ENCODE assay signal across 14 cellular contexts in genomic region chr17:3660311-3660891, GRCh38. TPM values are rescaled to one million over a fixed set of nuclear protein-coding genes. Genes with fewer than 3 reads are reported as not detected.
A peak's percentile ranks its signal among the peaks of the same experiment; 100 is the strongest.
DNase-seq lines count a peak whose midpoint lies in the region; ATAC-seq and TF ChIP-seq lines count a peak whose summit lies in the region.
"Had no signal": no experiment of that assay in that cellular context is flagged by ENCODE, and none has a peak within 500 bp of the region (broad histone marks: within the 10 kb centered on the region; RNA-seq: fewer than 3 reads in every experiment).

No MANE protein-coding gene starts in this region.

- H3K4me1 Mint-ChIP-seq in glutamatergic neuron (ENCODE audit: low read depth, unreplicated experiment), result peaks cover 14% of the 10 kb centered on the region
- H3K4me1 Mint-ChIP-seq in naive thymus-derived CD4-positive, alpha-beta T cell, result peaks cover 0 to 4% (median 2%) of the 10 kb centered on the region in 7 donors
- H3K4me1 Mint-ChIP-seq: CD4-positive, CD25-positive, alpha-beta regulatory T cell had no signal

- WGBS in esophagus squamous epithelium, 2 donors, result 20 to 60% methylated on average over 1 to 6 of the region's 23 CpGs
- WGBS in lung, 2 donors, result 91 to 94% methylated on average over 23 of the region's 23 CpGs

- H3K9me3 ChIP-seq in esophagus squamous epithelium (no peaks in the 10 kb centered on the region), lung (ENCODE audit: control insufficient read depth in 2 of 2, insufficient read depth in 1 of 2, low read length in 1 of 2) (no peaks in the 10 kb centered on the region)
- no peaks in the 10 kb centered on the region for H3K9me3 ChIP-seq in naive thymus-derived CD4-positive, alpha-beta T cell (ENCODE audit: control insufficient read depth in 2 of 3, low read length in 3 of 3)

- ATAC-seq in lung (ENCODE audit: insufficient read depth, low FRiP score), result peak; percentile 9
- no peak for ATAC-seq in stimulated activated naive CD8-positive, alpha-beta T cell treated with anti-CD3 and anti-CD28 coated beads, Interleukin-15, Interleukin-2, amounts not matched to agents 100 U/mL and 50 U/mL, for 24 hours
- ATAC-seq in naive thymus-derived CD4-positive, alpha-beta T cell, result no peak
- ATAC-seq: activated T-helper 17 cell treated with anti-CD3 and anti-CD28 coated beads, Interleukin-2, amount 50 U/mL, for 72 hours had no signal

- H3K4me1 ChIP-seq in esophagus squamous epithelium (peaks cover 23 to 76% (median 30%) of the 10 kb centered on the region in 3 donors), lung (ENCODE audit: control insufficient read depth in 2 of 2, insufficient read depth in 2 of 2, low read length in 2 of 2) (no peaks in the 10 kb centered on the region)
- H3K4me1 ChIP-seq in naive thymus-derived CD4-positive, alpha-beta T cell (ENCODE audit: control insufficient read depth in 2 of 2, insufficient read depth in 2 of 2, low read length in 2 of 2), result no peaks in the 10 kb centered on the region

- TF ChIP-seq POLR2A in esophagus squamous epithelium (IDR thresholded peaks at IDR 0.05), result no peak

- H3K27ac Mint-ChIP-seq in glutamatergic neuron (ENCODE audit: unreplicated experiment), result no peak overlapping the region
- H3K27ac Mint-ChIP-seq in naive thymus-derived CD4-positive, alpha-beta T cell, result no peak overlapping the region

- TF ChIP-seq CTCF in RWPE1 (conservative IDR thresholded peaks at IDR 0.05; ENCODE audit: low read depth), result no peak
- TF ChIP-seq CTCF in esophagus squamous epithelium (IDR thresholded peaks at IDR 0.05), result no peak
- TF ChIP-seq CTCF in lung (IDR thresholded peaks at IDR 0.05; ENCODE audit: control extremely low read depth, extremely low read depth), result no peak
- no peak for TF ChIP-seq CTCF in glutamatergic neuron (IDR thresholded peaks at IDR 0.05; ENCODE audit: partially characterized antibody, unreplicated experiment)

- H3K27me3 Mint-ChIP-seq in glutamatergic neuron (ENCODE audit: unreplicated experiment), result peaks cover 22% of the 10 kb centered on the region
- H3K27me3 Mint-ChIP-seq in naive thymus-derived CD4-positive, alpha-beta T cell, result no peaks in the 10 kb centered on the region
- H3K27me3 Mint-ChIP-seq: activated T-helper 17 cell treated with anti-CD3 and anti-CD28 coated beads, Interleukin-2, amount 50 U/mL, for 72 hours; CD4-positive, CD25-positive, alpha-beta regulatory T cell had no signal

- no peak overlapping the region for H3K4me3 Mint-ChIP-seq in glutamatergic neuron (ENCODE audit: unreplicated experiment)
- H3K4me3 Mint-ChIP-seq in naive thymus-derived CD4-positive, alpha-beta T cell, result no peak overlapping the region
- H3K4me3 Mint-ChIP-seq: activated T-helper 17 cell treated with anti-CD3 and anti-CD28 coated beads, Interleukin-2, amount 50 U/mL, for 72 hours; CD4-positive, CD25-positive, alpha-beta regulatory T cell had no signal

- H3K36me3 ChIP-seq in esophagus squamous epithelium, result peaks cover 18 to 53% (median 26%) of the 10 kb centered on the region in 3 donors
- peaks cover 5 to 46% of the 10 kb centered on the region in 2 donors for H3K36me3 ChIP-seq in lung (ENCODE audit: control insufficient read depth in 2 of 2, insufficient read depth in 2 of 2, low read length in 2 of 2)
- no peaks in the 10 kb centered on the region for H3K36me3 ChIP-seq in naive thymus-derived CD4-positive, alpha-beta T cell (ENCODE audit: control insufficient read depth in 2 of 3, insufficient read depth in 3 of 3, low read length in 3 of 3)

- POLR2A ChIA-PET in RWPE1 (lab: Yijun Ruan, JAX; ENCODE audit: low non-redundant PET), result interaction anchor here (0.6 to 1.0 kb wide), 2 partner anchors 24 to 954 kb away, joined by 3 to 5 read pairs; partner anchors contain the start of genes CTNS and SHPK
- POLR2A ChIA-PET in naive thymus-derived CD4-positive, alpha-beta T cell (lab: Charles Lee), result no interaction called here

- peaks cover 18% of the 10 kb centered on the region for H3K9me3 Mint-ChIP-seq in glutamatergic neuron (ENCODE audit: unreplicated experiment)
- H3K9me3 Mint-ChIP-seq in naive thymus-derived CD4-positive, alpha-beta T cell, result no peaks in the 10 kb centered on the region
- H3K9me3 Mint-ChIP-seq: activated T-helper 17 cell treated with anti-CD3 and anti-CD28 coated beads, Interleukin-2, amount 50 U/mL, for 72 hours had no signal

- intact Hi-C loops in esophagus squamous epithelium (cut with DNase I), result no loop called here
- intact Hi-C loops in naive thymus-derived CD4-positive, alpha-beta T cell (cut with micrococcal nuclease), result no loop called here

- CTCF ChIA-PET in RWPE1 (lab: Yijun Ruan, JAX), result interaction anchor here (0.5 kb wide), 1 partner anchor 832 kb away, joined by 3 read pairs; no protein-coding TSS in a partner anchor
- CTCF ChIA-PET in naive thymus-derived CD4-positive, alpha-beta T cell (lab: Charles Lee), result no interaction called here

- H3K4me3 ChIP-seq in esophagus squamous epithelium (no peak overlapping the region), lung (no peak overlapping the region)
- no peak overlapping the region for H3K4me3 ChIP-seq in naive thymus-derived CD4-positive, alpha-beta T cell (ENCODE audit: low read length)

- H3K36me3 Mint-ChIP-seq in glutamatergic neuron (ENCODE audit: unreplicated experiment), result no peaks in the 10 kb centered on the region
- H3K36me3 Mint-ChIP-seq in naive thymus-derived CD4-positive, alpha-beta T cell, result peaks cover 0 to 3% (median 0%) of the 10 kb centered on the region in 5 donors
- H3K36me3 Mint-ChIP-seq: CD4-positive, CD25-positive, alpha-beta regulatory T cell had no signal

- DNase-seq in RWPE1 (ENCODE audit: low spot score), result no peak
- DNase-seq in esophagus squamous epithelium (lab: John Stamatoyannopoulos, UW), result no peak
- no peak for DNase-seq in lung (ENCODE audit: low spot score)
- no peak for DNase-seq in stimulated activated naive CD8-positive, alpha-beta T cell treated with anti-CD3 and anti-CD28 coated beads, Interleukin-15, Interleukin-2, amounts not matched to agents 100 U/mL and 50 U/mL, for 24 hours
- DNase-seq in glutamatergic neuron, result no peak
- no peak for DNase-seq in naive thymus-derived CD4-positive, alpha-beta T cell
- no peak for DNase-seq in DMS79 (lab: John Stamatoyannopoulos, UW)
- DNase-seq: activated CD4-positive, alpha-beta T cell treated with anti-CD3 and anti-CD28 coated beads for 48 hours; CD4-positive, CD25-positive, alpha-beta regulatory T cell; cerebellar nuclear complex; NCI-H510A treated with DMSO at 0.1 percent for 48 hours had no signal

- peak overlapping the region; percentile 92 for H3K27ac ChIP-seq in RWPE1
- H3K27ac ChIP-seq in esophagus squamous epithelium, result peak overlapping the region; percentile 55 to 85 (median 77)
- peak overlapping the region in 1 of 2 donors; percentile 86 for H3K27ac ChIP-seq in lung (ENCODE audit: low read depth in 1 of 2, low read length in 1 of 2)
- H3K27ac ChIP-seq in temporal lobe (ENCODE audit: low read depth, low read length), result peak overlapping the region; percentile 93
- H3K27ac ChIP-seq in naive thymus-derived CD4-positive, alpha-beta T cell (ENCODE audit: low read depth, low read length), result no peak overlapping the region
- H3K27ac ChIP-seq: HL-60 had no signal

- no peaks in the 10 kb centered on the region for H3K27me3 ChIP-seq in esophagus squamous epithelium
- no peaks in the 10 kb centered on the region for H3K27me3 ChIP-seq in lung (ENCODE audit: control insufficient read depth, insufficient read depth)
- no peaks in the 10 kb centered on the region for H3K27me3 ChIP-seq in naive thymus-derived CD4-positive, alpha-beta T cell (ENCODE audit: control insufficient read depth in 2 of 2, insufficient read depth in 2 of 2, low read length in 2 of 2)

RNA-seq across cellular contexts. Expression of gene TAX1BP3, which starts 8.0 kb away (rescaled TPM):
- total RNA-seq in esophagus squamous epithelium, result 100 to 1,000 TPM; 185 to 371 (median 293) TPM
- total RNA-seq in lung, result 100 to 1,000 TPM in 1 of 2 donors, 10 to 100 TPM in 1; 71.0 to 146 TPM
- polyA plus RNA-seq in lung, result 100 to 1,000 TPM in 1 of 2 donors, 10 to 100 TPM in 1; 69.7 to 123 TPM
- 18.2 TPM for total RNA-seq in temporal lobe
- total RNA-seq in glutamatergic neuron (ENCODE audit: unreplicated experiment), result 91.4 TPM
- 10 to 100 TPM; 10.5 to 28.4 (median 11.7) TPM for total RNA-seq in naive thymus-derived CD4-positive, alpha-beta T cell
- polyA plus RNA-seq in naive thymus-derived CD4-positive, alpha-beta T cell, result 10 to 100 TPM; 25.5 to 34.0 TPM

RNA-seq across cellular contexts. Expression of gene EMC6, which starts 8.2 kb away (rescaled TPM):
- total RNA-seq in esophagus squamous epithelium (10 to 100 TPM; 14.5 to 26.3 (median 19.0) TPM), lung (10 to 100 TPM; 10.9 to 40.0 TPM), temporal lobe (8.4 TPM), glutamatergic neuron (ENCODE audit: unreplicated experiment) (44.4 TPM)
- polyA plus RNA-seq in lung, result 10 to 100 TPM; 85.0 to 93.4 TPM
- 10 to 100 TPM; 23.1 to 39.0 (median 31.2) TPM for total RNA-seq in naive thymus-derived CD4-positive, alpha-beta T cell
- 100 to 1,000 TPM in 1 of 2 donors, 10 to 100 TPM in 1; 76.4 to 133 TPM for polyA plus RNA-seq in naive thymus-derived CD4-positive, alpha-beta T cell

RNA-seq across cellular contexts. Expression of gene CTNS, which starts 23.8 kb away (rescaled TPM):
- 10 to 100 TPM in 2 of 4 donors, 1 to 10 TPM in 2; 5.9 to 14.3 (median 9.8) TPM for total RNA-seq in esophagus squamous epithelium
- total RNA-seq in lung, result 10 to 100 TPM; 14.3 to 24.9 TPM
- 10 to 100 TPM in 1 of 2 donors, 1 to 10 TPM in 1; 7.7 to 24.1 TPM for polyA plus RNA-seq in lung
- 12.8 TPM for total RNA-seq in temporal lobe
- total RNA-seq in glutamatergic neuron (ENCODE audit: unreplicated experiment), result 17.2 TPM
- total RNA-seq in naive thymus-derived CD4-positive, alpha-beta T cell, result 10 to 100 TPM in 2 of 5 experiments, 1 to 10 TPM in 3; 4.7 to 15.2 (median 8.8) TPM
- polyA plus RNA-seq in naive thymus-derived CD4-positive, alpha-beta T cell, result 10 to 100 TPM in 1 of 2 donors, 1 to 10 TPM in 1; 8.1 to 12.9 TPM

RNA-seq across cellular contexts. Expression of gene SHPK, which starts 24.4 kb away (rescaled TPM):
- 10 to 100 TPM; 10.8 to 16.8 (median 14.3) TPM for total RNA-seq in esophagus squamous epithelium
- total RNA-seq in lung, result 10 to 100 TPM; 15.9 to 16.8 TPM
- polyA plus RNA-seq in lung, result 1 to 10 TPM; 4.9 to 6.7 TPM
- 6.6 TPM for total RNA-seq in temporal lobe
- 35.5 TPM for total RNA-seq in glutamatergic neuron (ENCODE audit: unreplicated experiment)
- 10 to 100 TPM in 3 of 5 experiments, 1 to 10 TPM in 2; 6.3 to 11.2 (median 10.8) TPM for total RNA-seq in naive thymus-derived CD4-positive, alpha-beta T cell
- 1 to 10 TPM; 5.5 to 8.5 TPM for polyA plus RNA-seq in naive thymus-derived CD4-positive, alpha-beta T cell

RNA-seq across cellular contexts. Expression of gene P2RX5, which starts 35.6 kb away (rescaled TPM):
- 1 to 10 TPM in 1 of 4 donors, under 1 TPM in 2, not detected in 1; 0.38 to 1.1 (median 0.97) TPM for total RNA-seq in esophagus squamous epithelium
- 1 to 10 TPM; 2.0 to 4.7 TPM for total RNA-seq in lung
- polyA plus RNA-seq in lung, result 1 to 10 TPM; 1.3 to 4.7 TPM
- total RNA-seq in temporal lobe, result 7.9 TPM
- 6.6 TPM for total RNA-seq in glutamatergic neuron (ENCODE audit: unreplicated experiment)
- 10 to 100 TPM; 10.7 to 94.5 (median 24.6) TPM for total RNA-seq in naive thymus-derived CD4-positive, alpha-beta T cell
- polyA plus RNA-seq in naive thymus-derived CD4-positive, alpha-beta T cell, result 10 to 100 TPM; 12.3 to 18.2 TPM
